ENCODE assay signal across 17 cellular contexts in genomic region chr21:29114765-29115164, GRCh38. TPM values are rescaled to one million over a fixed set of nuclear protein-coding genes. Genes with fewer than 3 reads are reported as not detected.
DNase-seq lines count a peak whose midpoint lies in the region; ATAC-seq and TF ChIP-seq lines count a peak whose summit lies in the region.
"Had no signal": no experiment of that assay in that cellular context is flagged by ENCODE, and none has a peak within 500 bp of the region (broad histone marks: within the 10 kb centered on the region; RNA-seq: fewer than 3 reads in every experiment).

No MANE protein-coding gene starts in this region.

- H3K9ac ChIP-seq in endodermal cell (ENCODE audit: extremely low read depth, low read length, poor library complexity, severe bottlenecking) (no peak overlapping the region), neural progenitor cell (no peak overlapping the region)
- H3K9ac ChIP-seq: KMS-11 had no signal

- H3K27me3 Mint-ChIP-seq in endodermal cell (ENCODE audit: insufficient read depth) (no peaks in the 10 kb centered on the region), neural progenitor cell (ENCODE audit: insufficient read depth, low read depth) (peaks cover 2% of the 10 kb centered on the region), natural killer cell (ENCODE audit: low read depth in 2 of 2) (no peaks in the 10 kb centered on the region)

- ATAC-seq in natural killer cell (no peak), HG03175 (IDR thresholded peaks at IDR 0.05; ENCODE audit: unreplicated experiment) (no peak)
- ATAC-seq: gastrocnemius medialis, lower lobe of right lung had no signal

- H3F3A ChIP-seq in neural progenitor cell (ENCODE audit: low read depth), result no peaks in the 10 kb centered on the region

- H3K36me3 ChIP-seq in endodermal cell (ENCODE audit: control insufficient read depth, insufficient read depth, low read length) (no peaks in the 10 kb centered on the region), neural progenitor cell (no peaks in the 10 kb centered on the region)
- H3K36me3 ChIP-seq: gastrocnemius medialis, lower lobe of right lung, transverse colon had no signal

- WGBS in endodermal cell (ENCODE audit: insufficient coverage in 1 of 2, insufficient read length in 1 of 2), 2 experiments, result 39 to 42% methylated on average over 3 to 4 of the region's 4 CpGs

- H3K4me3 Mint-ChIP-seq in endodermal cell (no peak overlapping the region), neural progenitor cell (no peak overlapping the region), natural killer cell (no peak overlapping the region)

- intact Hi-C loops in natural killer cell (cut with micrococcal nuclease), result no loop called here

- H3K4me3 ChIP-seq in endodermal cell (ENCODE audit: low read length), result no peak overlapping the region
- H3K4me3 ChIP-seq in neural progenitor cell, result no peak overlapping the region
- H3K4me3 ChIP-seq: gastrocnemius medialis, lower lobe of right lung, transverse colon had no signal

- TF ChIP-seq CTCF in endodermal cell (conservative IDR thresholded peaks at IDR 0.05) (no peak), neural progenitor cell (IDR thresholded peaks at IDR 0.05) (no peak), natural killer cell (IDR thresholded peaks at IDR 0.05) (no peak)

- peaks cover 6% of the 10 kb centered on the region for H3K4me1 ChIP-seq in endodermal cell (ENCODE audit: control insufficient read depth, insufficient read depth, low read length)
- peaks cover 9% of the 10 kb centered on the region for H3K4me1 ChIP-seq in neural progenitor cell
- H3K4me1 ChIP-seq: lower lobe of right lung, transverse colon had no signal

- H3K4me1 Mint-ChIP-seq in endodermal cell, result peaks cover 21% of the 10 kb centered on the region
- peaks cover 15% of the 10 kb centered on the region for H3K4me1 Mint-ChIP-seq in neural progenitor cell
- H3K4me1 Mint-ChIP-seq in natural killer cell, result no peaks in the 10 kb centered on the region

- no peaks in the 10 kb centered on the region for H3K9me3 ChIP-seq in endodermal cell (ENCODE audit: control insufficient read depth, low read length)
- H3K9me3 ChIP-seq in neural progenitor cell (ENCODE audit: low read depth), result no peaks in the 10 kb centered on the region
- H3K9me3 ChIP-seq: gastrocnemius medialis, lower lobe of right lung, transverse colon had no signal

- H4K20me1 ChIP-seq in neural progenitor cell (ENCODE audit: low read depth), result no peaks in the 10 kb centered on the region

- H3K79me2 ChIP-seq in neural progenitor cell (ENCODE audit: low read depth), result no peaks in the 10 kb centered on the region

- H3K36me3 Mint-ChIP-seq in endodermal cell (ENCODE audit: low read depth) (no peaks in the 10 kb centered on the region), neural progenitor cell (no peaks in the 10 kb centered on the region), natural killer cell (no peaks in the 10 kb centered on the region)

- H3K4me2 ChIP-seq in neural progenitor cell, result no peak overlapping the region
- H3K4me2 ChIP-seq: KMS-11 had no signal

- no peak overlapping the region for H3K27ac ChIP-seq in endodermal cell (ENCODE audit: low read depth, low read length)
- H3K27ac ChIP-seq in neural progenitor cell, result no peak overlapping the region
- H3K27ac ChIP-seq: gastrocnemius medialis, KMS-11, lower lobe of right lung, transverse colon had no signal

- DNase-seq in GM04503 (ENCODE audit: low read depth) (peak; percentile 28), NCI-H2227 (lab: John Stamatoyannopoulos, UW; ENCODE audit: unreplicated experiment) (peak; percentile 28), endodermal cell (peak; percentile 63), neural progenitor cell (ENCODE audit: low spot score) (peak; percentile 24), natural killer cell (no peak), anterior cingulate cortex (lab: John Stamatoyannopoulos, UW) (no peak), middle frontal gyrus (ENCODE audit: extremely low spot score, low spot score) (no peak)
- DNase-seq: activated CD4-positive, CD25-positive, alpha-beta regulatory T cell; activated T-cell treated with anti-CD3 and anti-CD28 coated beads, Interleukin-2, amount 50 U/mL, for 48 hours; central memory CD4-positive, alpha-beta T cell; gastrocnemius medialis; lower lobe of right lung; NCI-H446 treated with DMSO at 0.1 percent for 48 hours; Right ventricle myocardium superior; transverse colon had no signal

- H3K9me3 Mint-ChIP-seq in endodermal cell (no peaks in the 10 kb centered on the region), neural progenitor cell (no peaks in the 10 kb centered on the region), natural killer cell (no peaks in the 10 kb centered on the region)

- no peak overlapping the region for H2AFZ ChIP-seq in neural progenitor cell (replicated peaks)

- no peaks in the 10 kb centered on the region for H3K27me3 ChIP-seq in endodermal cell (ENCODE audit: control insufficient read depth, insufficient read depth, low read length, poor library complexity, severe bottlenecking)
- no peaks in the 10 kb centered on the region for H3K27me3 ChIP-seq in neural progenitor cell
- H3K27me3 ChIP-seq: gastrocnemius medialis, transverse colon had no signal

- no peak overlapping the region for H3K27ac Mint-ChIP-seq in endodermal cell
- peak overlapping the region; percentile 42 for H3K27ac Mint-ChIP-seq in neural progenitor cell
- H3K27ac Mint-ChIP-seq in natural killer cell, result no peak overlapping the region

RNA-seq across cellular contexts. Expression of gene MAP3K7CL, which starts 15.7 kb away (rescaled TPM):
- total RNA-seq in endodermal cell (1 to 10 TPM in 1 of 2 donors, not detected in 1; 1.3 TPM), neural progenitor cell (ENCODE audit: low replicate concordance) (0.12 TPM in 1 of 2 replicates, not detected in the other), natural killer cell (10 to 100 TPM in 2 of 3 donors, 1 to 10 TPM in 1; 7.0 to 16.3 (median 11.5) TPM)
- polyA plus RNA-seq in endodermal cell (2013, experiment 1 of 2), result 0.25 TPM
- 0.83 TPM for polyA plus RNA-seq in endodermal cell (2013, experiment 2 of 2)

RNA-seq across cellular contexts. Expression of gene CCT8, which starts 41.3 kb away (rescaled TPM):
- total RNA-seq in endodermal cell, result 100 to 1,000 TPM; 279 to 281 TPM
- 248 TPM for polyA plus RNA-seq in endodermal cell (2013, experiment 1 of 2)
- 227 TPM for polyA plus RNA-seq in endodermal cell (2013, experiment 2 of 2)
- total RNA-seq in neural progenitor cell (ENCODE audit: low replicate concordance), result 433 and 642 TPM in 2 replicates
- 10 to 100 TPM; 76.2 to 90.3 (median 82.9) TPM for total RNA-seq in natural killer cell

Comparison
In these comparisons a context has a peak if more than half of its experiments do, and no peak if none do; other contexts are left out.
1. DNase-seq: peak in GM04503 (single experiment), NCI-H2227 (single experiment), endodermal cell (single experiment) and neural progenitor cell (single experiment); none in natural killer cell (single experiment), anterior cingulate cortex (0 of 58) and middle frontal gyrus (single experiment).